Comparison of ENCODE assay signal across 8 cellular contexts in genomic region chr6:122399348-122400120, GRCh38. TPM values are rescaled to one million over a fixed set of nuclear protein-coding genes. Genes with fewer than 3 reads are reported as not detected.
DNase-seq lines count a peak whose midpoint lies in the region; ATAC-seq and TF ChIP-seq lines count a peak whose summit lies in the region.

Gene HSF2 (plus strand): TSS chr6:122399652. CDS start chr6:122399738, 86 bp downstream.

- H3K27me3 ChIP-seq in kidney epithelial cell (ENCODE audit: control insufficient read depth, insufficient read depth, low read length) = no peaks in the 10 kb centered on the region

- no peaks in the 10 kb centered on the region for H3K36me3 ChIP-seq in kidney epithelial cell (ENCODE audit: control insufficient read depth, insufficient read depth, low read length)

- DNase-seq in AG10803 (ENCODE audit: low read depth) = peak; percentile 99
- peak; percentile 85 for DNase-seq in NCI-H446 treated with DMSO at 0.1 percent for 48 hours (lab: John Stamatoyannopoulos, UW)
- DNase-seq in activated CD4-positive, CD25-positive, alpha-beta regulatory T cell treated with anti-CD3 and anti-CD28 coated beads, Interleukin-2, amount 50 U/mL, for 72 hours = peak; percentile 86
- peak; percentile 96 for DNase-seq in cerebellum (ENCODE audit: low spot score)
- peak; percentile 94 for DNase-seq in kidney epithelial cell (ENCODE audit: low read depth)
- peak; percentile 91 to 94 for DNase-seq in stimulated activated CD4-positive, alpha-beta T cell treated with anti-CD3 and anti-CD28 coated beads, Interleukin-15, amount 100 ng/mL, for 48 hours (ENCODE audit: low read depth in 2 of 2)

- ATAC-seq in GM19035 (IDR thresholded peaks at IDR 0.05; ENCODE audit: unreplicated experiment) = peak; percentile 98
- peak; percentile 98 for ATAC-seq in HG03354 (IDR thresholded peaks at IDR 0.05; ENCODE audit: poor library complexity, severe bottlenecking, unreplicated experiment)

- H3K4me3 ChIP-seq in AG10803 (ENCODE audit: low read length) (peak within 1 kb of the TSS; percentile 96), kidney epithelial cell (ENCODE audit: low read depth, low read length) (peak within 1 kb of the TSS; percentile 99)

- TF ChIP-seq CTCF in AG10803 (conservative IDR thresholded peaks at IDR 0.05; ENCODE audit: low read length) (peak; percentile 41), kidney epithelial cell (IDR thresholded peaks at IDR 0.05; ENCODE audit: insufficient read depth, low read length, poor library complexity, severe bottlenecking) (peak; percentile 40)

RNA-seq across cellular contexts. Expression of gene HSF2, which starts in this region (rescaled TPM):
- total RNA-seq in cerebellum (48.4 TPM), kidney epithelial cell (17.3 and 18.2 TPM in 2 replicates)

Comparison
In these comparisons a context has a peak if more than half of its experiments do, and no peak if none do; other contexts are left out.
1. Peak in every context shown above with its lines: DNase-seq, ATAC-seq and H3K4me3 ChIP-seq.